Comparison of ENCODE assay signal across 20 cellular contexts in genomic region chr17:43928606-43929005, GRCh38. TPM values are rescaled to one million over a fixed set of nuclear protein-coding genes. Genes with fewer than 3 reads are reported as not detected.
DNase-seq lines count a peak whose midpoint lies in the region; ATAC-seq, FAIRE-seq and TF ChIP-seq lines count a peak whose summit lies in the region.
"Had no signal": no experiment of that assay in that cellular context is flagged by ENCODE, and none has a peak within 500 bp of the region (broad histone marks: within the 10 kb centered on the region; RNA-seq: fewer than 3 reads in every experiment).

No MANE protein-coding gene starts in this region.

- no peaks in the 10 kb centered on the region for H3K9me3 ChIP-seq in tibial nerve
- H3K9me3 ChIP-seq: MG63 had no signal

- peak overlapping the region; percentile 27 for H3K27ac Mint-ChIP-seq in activated naive CD4-positive, alpha-beta T cell treated with anti-CD3 and anti-CD28 coated beads, Interleukin-2, amount 50 U/mL, for 24 hours
- H3K27ac Mint-ChIP-seq in stimulated activated effector memory CD8-positive, alpha-beta T cell treated with anti-CD3 and anti-CD28 coated beads, Interleukin-12 subunit alpha, Interleukin-12 subunit beta, amount 100 ng/mL, for 72 hours = no peak overlapping the region
- H3K27ac Mint-ChIP-seq: B cell had no signal

- peak; percentile 42 for ATAC-seq in stimulated activated effector memory CD8-positive, alpha-beta T cell treated with anti-CD3 and anti-CD28 coated beads, Interleukin-12 subunit alpha, Interleukin-12 subunit beta, amount 100 ng/mL, for 72 hours
- ATAC-seq: HepG2 had no signal

- H3K9me3 Mint-ChIP-seq in activated naive CD4-positive, alpha-beta T cell treated with anti-CD3 and anti-CD28 coated beads, Interleukin-2, amount 50 U/mL, for 24 hours = no peaks in the 10 kb centered on the region
- H3K9me3 Mint-ChIP-seq in stimulated activated effector memory CD8-positive, alpha-beta T cell treated with anti-CD3 and anti-CD28 coated beads, Interleukin-12 subunit alpha, Interleukin-12 subunit beta, amount 100 ng/mL, for 72 hours = no peaks in the 10 kb centered on the region
- H3K9me3 Mint-ChIP-seq: CD4-positive, alpha-beta T cell had no signal

- H3K4me1 ChIP-seq in tibial nerve = peaks cover 0 to 13% (median 4%) of the 10 kb centered on the region in 4 donors

- no peak for TF ChIP-seq RAD21 in Ishikawa (IDR thresholded peaks at IDR 0.05; ENCODE audit: low read depth)

- H3K36me3 Mint-ChIP-seq in activated naive CD4-positive, alpha-beta T cell treated with anti-CD3 and anti-CD28 coated beads, Interleukin-2, amount 50 U/mL, for 24 hours = no peaks in the 10 kb centered on the region
- H3K36me3 Mint-ChIP-seq in stimulated activated effector memory CD8-positive, alpha-beta T cell treated with anti-CD3 and anti-CD28 coated beads, Interleukin-12 subunit alpha, Interleukin-12 subunit beta, amount 100 ng/mL, for 72 hours = no peaks in the 10 kb centered on the region

- WGBS in tibial nerve, 2 donors = 67 to 85% methylated on average over 1 of the region's 1 CpG

- peak; percentile 14 for FAIRE-seq in colon (lab: Jason Lieb, UNC)
- FAIRE-seq: HepG2 had no signal

- no peak overlapping the region for H3K4me3 ChIP-seq in tibial nerve
- H3K4me3 ChIP-seq: MG63 had no signal

- no peak overlapping the region for H3K4me3 Mint-ChIP-seq in activated naive CD4-positive, alpha-beta T cell treated with anti-CD3 and anti-CD28 coated beads, Interleukin-2, amount 50 U/mL, for 24 hours
- H3K4me3 Mint-ChIP-seq in stimulated activated effector memory CD8-positive, alpha-beta T cell treated with anti-CD3 and anti-CD28 coated beads, Interleukin-12 subunit alpha, Interleukin-12 subunit beta, amount 100 ng/mL, for 72 hours = no peak overlapping the region

- H3K27me3 Mint-ChIP-seq in activated naive CD4-positive, alpha-beta T cell treated with anti-CD3 and anti-CD28 coated beads, Interleukin-2, amount 50 U/mL, for 24 hours = no peaks in the 10 kb centered on the region
- H3K27me3 Mint-ChIP-seq: CD4-positive, alpha-beta T cell had no signal

- TF ChIP-seq EP300 in Ishikawa (IDR thresholded peaks at IDR 0.05; ENCODE audit: borderline replicate concordance) (no peak), tibial nerve (IDR thresholded peaks at IDR 0.05) (no peak)

- H3K27ac ChIP-seq in tibial nerve (no peak overlapping the region), caudate nucleus (ENCODE audit: low read depth, low read length) (no peak overlapping the region)
- H3K27ac ChIP-seq: KMS-11, RWPE1 had no signal

- no peak for DNase-seq in activated naive CD4-positive, alpha-beta T cell treated with anti-CD3 and anti-CD28 coated beads, Interleukin-2, amount 50 U/mL, for 16 hours
- DNase-seq in stimulated activated effector memory CD8-positive, alpha-beta T cell treated with anti-CD3 and anti-CD28 coated beads, Interleukin-12 subunit alpha, Interleukin-12 subunit beta, amount 100 ng/mL, for 72 hours (ENCODE audit: low spot score in 2 of 2) = no peak
- DNase-seq in tibial nerve (ENCODE audit: low spot score in 2 of 2) (no peak), caudate nucleus (lab: John Stamatoyannopoulos, UW) (no peak)
- DNase-seq: Calu3; CD4-positive, alpha-beta T cell; H7; MG63; NCI-H1092; NCI-H187; NCI-H446; NCI-H774; PC-3 had no signal

- no peak for TF ChIP-seq POLR2A in tibial nerve (IDR thresholded peaks at IDR 0.05)

- no peaks in the 10 kb centered on the region for H3K36me3 ChIP-seq in tibial nerve
- H3K36me3 ChIP-seq: MG63 had no signal

- TF ChIP-seq CTCF in tibial nerve (IDR thresholded peaks at IDR 0.05) = no peak

- H3K27me3 ChIP-seq in tibial nerve = peaks cover 0 to 89% of the 10 kb centered on the region in 2 donors

- peaks cover 26% of the 10 kb centered on the region for H3K4me1 Mint-ChIP-seq in activated naive CD4-positive, alpha-beta T cell treated with anti-CD3 and anti-CD28 coated beads, Interleukin-2, amount 50 U/mL, for 24 hours
- peaks cover 12% of the 10 kb centered on the region for H3K4me1 Mint-ChIP-seq in stimulated activated effector memory CD8-positive, alpha-beta T cell treated with anti-CD3 and anti-CD28 coated beads, Interleukin-12 subunit alpha, Interleukin-12 subunit beta, amount 100 ng/mL, for 72 hours

TF ChIP-seq in Ishikawa, 13 proteins besides CTCF, POLR2A, EP300 and RAD21:
- no peak for TF ChIP-seq CEBPB (IDR thresholded peaks at IDR 0.05)
- TF ChIP-seq USF1 (IDR thresholded peaks at IDR 0.05) = peak; percentile 32; the same call in 1 of the 2 replicates

RNA-seq across cellular contexts. Expression of gene PPY, which starts 13.7 kb away (rescaled TPM):
- not detected for total RNA-seq in tibial nerve
- total RNA-seq: B cell; Calu3; CD4-positive, alpha-beta T cell; H7; HepG2; PC-3 had no signal

RNA-seq across cellular contexts. Expression of gene MPP2, which starts 21.3 kb away (rescaled TPM):
- 10 to 100 TPM in 2 of 4 donors, 1 to 10 TPM in 2; 4.2 to 22.9 (median 9.3) TPM for total RNA-seq in tibial nerve
- total RNA-seq: B cell had no signal

RNA-seq across cellular contexts. Expression of gene PYY, which starts 25.1 kb away (rescaled TPM):
- 1 to 10 TPM in 1 of 4 donors, not detected in 3; 2.0 TPM for total RNA-seq in tibial nerve
- total RNA-seq: B cell; Calu3; CD4-positive, alpha-beta T cell; HepG2; PC-3 had no signal
